In the genomic region with DNA sequence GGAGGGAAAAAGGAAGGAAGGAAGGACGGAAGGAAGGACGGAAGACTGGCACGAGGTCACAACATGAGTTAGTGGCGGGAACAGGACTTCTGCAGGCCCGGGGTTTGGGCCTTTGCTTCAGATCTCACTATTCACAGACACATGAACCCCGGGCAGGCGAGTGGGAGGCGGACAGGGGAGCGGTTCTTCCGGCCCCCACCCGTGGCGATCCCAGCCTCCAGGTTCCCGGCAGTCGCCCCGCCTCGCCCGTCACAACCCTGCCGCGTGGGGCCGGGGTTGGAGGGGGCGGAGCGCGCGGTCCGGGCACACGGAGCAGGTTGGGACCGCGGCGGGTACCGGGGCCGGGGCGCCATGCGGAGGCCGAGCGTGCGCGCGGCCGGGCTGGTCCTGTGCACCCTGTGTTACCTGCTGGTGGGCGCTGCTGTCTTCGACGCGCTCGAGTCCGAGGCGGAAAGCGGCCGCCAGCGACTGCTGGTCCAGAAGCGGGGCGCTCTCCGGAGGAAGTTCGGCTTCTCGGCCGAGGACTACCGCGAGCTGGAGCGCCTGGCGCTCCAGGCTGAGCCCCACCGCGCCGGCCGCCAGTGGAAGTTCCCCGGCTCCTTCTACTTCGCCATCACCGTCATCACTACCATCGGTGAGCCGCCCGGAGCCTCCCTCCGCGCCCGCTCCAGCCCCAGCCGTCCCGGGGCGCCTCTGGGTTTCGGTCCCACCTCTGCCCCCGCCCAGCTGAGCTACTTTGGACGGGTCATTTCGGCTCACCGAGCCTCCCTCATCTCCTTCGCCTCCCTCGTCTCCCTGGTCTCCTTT, we compare ENCODE assay signal across 8 cellular contexts.
DNase-seq lines count a peak whose midpoint lies in the region; ATAC-seq and TF ChIP-seq lines count a peak whose summit lies in the region.

A gene (plus strand): TSS at position 306 of the 807 bp plus-strand sequence. CDS start 46 bp downstream, at position 352.

- H3K27ac ChIP-seq in WERI-Rb-1: peak within 1 kb of the TSS; percentile 91

- no peak for TF ChIP-seq CTCF in GM12864 (IDR thresholded peaks at IDR 0.05; ENCODE audit: low read depth, low read length, missing control alignments)
- TF ChIP-seq CTCF in WERI-Rb-1 (IDR thresholded peaks at IDR 0.05; ENCODE audit: low read depth, low read length): no peak
- TF ChIP-seq CTCF in choroid plexus epithelial cell (conservative IDR thresholded peaks at IDR 0.05; ENCODE audit: low read depth, low read length): no peak

- H3K4me1 Mint-ChIP-seq in memory B cell: peaks cover 5% of the 10 kb centered on the region
- no peaks in the 10 kb centered on the region for H3K4me1 Mint-ChIP-seq in stimulated activated memory B cell treated with anti-CD40 and anti-IgM and Interleukin-4, amounts not matched to agents 10 μg/mL and 1 μg/mL and 100 μg/mL, for 72 hours

- no peaks in the 10 kb centered on the region for H3K9me3 Mint-ChIP-seq in memory B cell
- no peaks in the 10 kb centered on the region for H3K9me3 Mint-ChIP-seq in stimulated activated memory B cell treated with anti-CD40 and anti-IgM and Interleukin-4, amounts not matched to agents 10 μg/mL and 1 μg/mL and 100 μg/mL, for 72 hours

- H3K4me3 ChIP-seq in GM12864 (ENCODE audit: low read depth, low read length) (peak within 1 kb of the TSS; percentile 33), WERI-Rb-1 (ENCODE audit: low read depth, low read length) (peak within 1 kb of the TSS; percentile 41), choroid plexus epithelial cell (ENCODE audit: low read depth, low read length) (peak within 1 kb of the TSS; percentile 45)

- peaks cover 18% of the 10 kb centered on the region for H3K27me3 Mint-ChIP-seq in memory B cell
- peaks cover 70% of the 10 kb centered on the region for H3K27me3 Mint-ChIP-seq in stimulated activated memory B cell treated with anti-CD40 and anti-IgM and Interleukin-4, amounts not matched to agents 10 μg/mL and 1 μg/mL and 100 μg/mL, for 72 hours

- H3K4me3 Mint-ChIP-seq in memory B cell: peak within 1 kb of the TSS; percentile 78
- peak within 1 kb of the TSS; percentile 60 for H3K4me3 Mint-ChIP-seq in stimulated activated memory B cell treated with anti-CD40 and anti-IgM and Interleukin-4, amounts not matched to agents 10 μg/mL and 1 μg/mL and 100 μg/mL, for 72 hours

- no peaks in the 10 kb centered on the region for H3K36me3 ChIP-seq in WERI-Rb-1

- H3K9me3 ChIP-seq in WERI-Rb-1 (ENCODE audit: severe bottlenecking): no peaks in the 10 kb centered on the region

- no peaks in the 10 kb centered on the region for H3K36me3 Mint-ChIP-seq in memory B cell
- H3K36me3 Mint-ChIP-seq in stimulated activated memory B cell treated with anti-CD40 and anti-IgM and Interleukin-4, amounts not matched to agents 10 μg/mL and 1 μg/mL and 100 μg/mL, for 72 hours: no peaks in the 10 kb centered on the region

- DNase-seq in GM12864 (ENCODE audit: low read depth): no peak
- peak; percentile 31 for DNase-seq in WERI-Rb-1
- peak; percentile 20 for DNase-seq in choroid plexus epithelial cell (ENCODE audit: low read depth)
- peak in 1 of 2 donors; percentile 39 for DNase-seq in memory B cell (ENCODE audit: low spot score in 2 of 2)
- no peak for DNase-seq in GM19238 (ENCODE audit: insufficient read length, low spot score)

- ATAC-seq in memory B cell (ENCODE audit: low read depth): peak; percentile 66
- ATAC-seq in stimulated activated memory B cell treated with anti-CD40 and anti-IgM and Interleukin-4, amounts not matched to agents 10 μg/mL and 1 μg/mL and 100 μg/mL, for 72 hours: peak; percentile 65
- ATAC-seq in GM21528 (IDR thresholded peaks at IDR 0.05; ENCODE audit: low FRiP score, unreplicated experiment): no peak
- no peak for ATAC-seq in GM18858 (IDR thresholded peaks at IDR 0.05; ENCODE audit: unreplicated experiment)

- H3K27me3 ChIP-seq in WERI-Rb-1 (ENCODE audit: insufficient read depth, low read depth, severe bottlenecking): no peaks in the 10 kb centered on the region

- H3K27ac Mint-ChIP-seq in memory B cell: no peak within 1 kb of the TSS
- no peak within 1 kb of the TSS for H3K27ac Mint-ChIP-seq in stimulated activated memory B cell treated with anti-CD40 and anti-IgM and Interleukin-4, amounts not matched to agents 10 μg/mL and 1 μg/mL and 100 μg/mL, for 72 hours

Comparison
In these comparisons a context has a peak if more than half of its experiments do, and no peak if none do; other contexts are left out.
1. DNase-seq: peak in WERI-Rb-1 (single experiment) and choroid plexus epithelial cell (single experiment); none in GM12864 (single experiment) and GM19238 (single experiment).
2. ATAC-seq: peak in memory B cell (single experiment) and stimulated activated memory B cell treated with anti-CD40 and anti-IgM and Interleukin-4, amounts not matched to agents 10 μg/mL and 1 μg/mL and 100 μg/mL, for 72 hours (single experiment); none in GM21528 (single experiment) and GM18858 (single experiment).
3. Peak in every context shown above with its lines, with median percentiles within 50 percentile points of each other: H3K4me3 ChIP-seq.